In genomic region chr20:44217342-44218092, GRCh38 we compare ENCODE assay signal across 8 cellular contexts. TPM values are rescaled to one million over a fixed set of nuclear protein-coding genes. Genes with fewer than 3 reads are reported as not detected.
DNase-seq lines count a peak whose midpoint lies in the region; ATAC-seq and TF ChIP-seq lines count a peak whose summit lies in the region.

No MANE protein-coding gene starts in this region.

- H3K36me3 Mint-ChIP-seq in endodermal cell (ENCODE audit: low read depth), result no peaks in the 10 kb centered on the region
- H3K36me3 Mint-ChIP-seq in stimulated activated memory B cell treated with anti-CD40 and anti-IgM and Interleukin-4, amounts not matched to agents 10 μg/mL and 1 μg/mL and 100 μg/mL, for 72 hours, result peaks cover 29% of the 10 kb centered on the region

- peak; percentile 63 for ATAC-seq in stimulated activated memory B cell treated with anti-CD40 and anti-IgM and Interleukin-4, amounts not matched to agents 10 μg/mL and 1 μg/mL and 100 μg/mL, for 72 hours
- ATAC-seq in HG02870 (IDR thresholded peaks at IDR 0.05; ENCODE audit: unreplicated experiment), result no peak

- TF ChIP-seq CTCF in BJ (IDR thresholded peaks at IDR 0.05; ENCODE audit: insufficient read depth, low read depth, low read length) (peak; percentile 96), HEK293 (tag by site-specific recombination; IDR thresholded peaks at IDR 0.05) (peak; percentile 85), endodermal cell (conservative IDR thresholded peaks at IDR 0.05) (peak; percentile 98)

- H3K27me3 ChIP-seq in BJ (ENCODE audit: control insufficient read depth, insufficient read depth, low read length) (no peaks in the 10 kb centered on the region), endodermal cell (ENCODE audit: control insufficient read depth, insufficient read depth, low read length, poor library complexity, severe bottlenecking) (no peaks in the 10 kb centered on the region), mononuclear cell (ENCODE audit: insufficient read depth, low read length) (no peaks in the 10 kb centered on the region)

- 52 to 56% methylated on average over 5 to 10 of the region's 11 CpGs for WGBS in endodermal cell (ENCODE audit: insufficient coverage in 1 of 2, insufficient read length in 1 of 2), 2 experiments

- no peaks in the 10 kb centered on the region for H3K9me3 Mint-ChIP-seq in endodermal cell
- no peaks in the 10 kb centered on the region for H3K9me3 Mint-ChIP-seq in stimulated activated memory B cell treated with anti-CD40 and anti-IgM and Interleukin-4, amounts not matched to agents 10 μg/mL and 1 μg/mL and 100 μg/mL, for 72 hours

- H3K27me3 Mint-ChIP-seq in endodermal cell (ENCODE audit: insufficient read depth), result no peaks in the 10 kb centered on the region
- no peaks in the 10 kb centered on the region for H3K27me3 Mint-ChIP-seq in stimulated activated memory B cell treated with anti-CD40 and anti-IgM and Interleukin-4, amounts not matched to agents 10 μg/mL and 1 μg/mL and 100 μg/mL, for 72 hours

- H3K4me1 ChIP-seq in HEK293 (ENCODE audit: control insufficient read depth, insufficient read depth, low read length), result no peaks in the 10 kb centered on the region
- H3K4me1 ChIP-seq in endodermal cell (ENCODE audit: control insufficient read depth, insufficient read depth, low read length), result peaks cover 9% of the 10 kb centered on the region
- H3K4me1 ChIP-seq in mononuclear cell (ENCODE audit: insufficient read depth, low read length), result peaks cover 37% of the 10 kb centered on the region

- H3K4me1 Mint-ChIP-seq in endodermal cell, result peaks cover 18% of the 10 kb centered on the region
- peaks cover 44% of the 10 kb centered on the region for H3K4me1 Mint-ChIP-seq in stimulated activated memory B cell treated with anti-CD40 and anti-IgM and Interleukin-4, amounts not matched to agents 10 μg/mL and 1 μg/mL and 100 μg/mL, for 72 hours

- H3K36me3 ChIP-seq in BJ (ENCODE audit: control insufficient read depth, insufficient read depth, low read length), result no peaks in the 10 kb centered on the region
- H3K36me3 ChIP-seq in HEK293 (ENCODE audit: control insufficient read depth in 2 of 2, insufficient read depth in 1 of 2, low read length in 2 of 2), result no peaks in the 10 kb centered on the region
- H3K36me3 ChIP-seq in endodermal cell (ENCODE audit: control insufficient read depth, insufficient read depth, low read length), result no peaks in the 10 kb centered on the region

- H3K9ac ChIP-seq in endodermal cell (ENCODE audit: extremely low read depth, low read length, poor library complexity, severe bottlenecking), result no peak overlapping the region

- POLR2A ChIA-PET in BJ (lab: Charles Lee) (no interaction called here), HEK293 (lab: Yijun Ruan, JAX) (interaction anchor here (0.8 to 1.0 kb wide), 2 partner anchors 93 to 513 kb away, joined by 3 read pairs; partner anchors contain the start of gene FITM2)

- H3K9me3 ChIP-seq in HEK293 (ENCODE audit: control insufficient read depth, insufficient read depth, low read depth, low read length) (no peaks in the 10 kb centered on the region), endodermal cell (ENCODE audit: control insufficient read depth, low read length) (no peaks in the 10 kb centered on the region), mononuclear cell (ENCODE audit: low read depth, low read length) (no peaks in the 10 kb centered on the region)

- peak overlapping the region; percentile 49 for H3K27ac Mint-ChIP-seq in endodermal cell
- peak overlapping the region; percentile 46 for H3K27ac Mint-ChIP-seq in stimulated activated memory B cell treated with anti-CD40 and anti-IgM and Interleukin-4, amounts not matched to agents 10 μg/mL and 1 μg/mL and 100 μg/mL, for 72 hours

- CTCF ChIA-PET in BJ (lab: Yijun Ruan, JAX) (interaction anchor here (0.6 to 9.6 kb wide), 32 partner anchors 8 to 466 kb away, joined by 3 to 203 read pairs (median 4); partner anchors contain the start of genes FITM2 and JPH2), HEK293 (lab: Yijun Ruan, JAX) (interaction anchor here (0.5 to 8.4 kb wide), 53 partner anchors 9 to 1539 kb away, joined by 3 to 187 read pairs (median 5); partner anchors contain the start of genes FITM2 and GDAP1L1)

- H3K4me3 ChIP-seq in BJ (ENCODE audit: low read depth, low read length) (no peak overlapping the region), HEK293 (ENCODE audit: low read depth, low read length) (no peak overlapping the region), endodermal cell (ENCODE audit: low read length) (no peak overlapping the region), mononuclear cell (ENCODE audit: low read length) (peak overlapping the region; percentile 23)

- H3K27ac ChIP-seq in HEK293 (ENCODE audit: extremely low read depth, low read depth, low read length) (no peak overlapping the region), endodermal cell (ENCODE audit: low read depth, low read length) (no peak overlapping the region)

- DNase-seq in BJ (ENCODE audit: low read depth) (no peak), NCI-H82 (lab: John Stamatoyannopoulos, UW) (peak; percentile 91), endodermal cell (peak; percentile 93)
- DNase-seq in activated CD8-positive, alpha-beta memory T cell treated with anti-CD3 and anti-CD28 coated beads for 1 hour (ENCODE audit: extremely low read depth in 1 of 2, low read depth in 1 of 2), result peak; percentile 23 to 49

- no peak overlapping the region for H3K4me3 Mint-ChIP-seq in endodermal cell
- H3K4me3 Mint-ChIP-seq in stimulated activated memory B cell treated with anti-CD40 and anti-IgM and Interleukin-4, amounts not matched to agents 10 μg/mL and 1 μg/mL and 100 μg/mL, for 72 hours, result no peak overlapping the region

TF ChIP-seq in HEK293, 187 proteins besides CTCF, POLR2A, EP300 and RAD21 (continues in another document):
- peak; percentile 76 for TF ChIP-seq IKZF3 (tag by site-specific recombination; IDR thresholded peaks at IDR 0.05)
- TF ChIP-seq KLF7 (tag by site-specific recombination; IDR thresholded peaks at IDR 0.05; ENCODE audit: borderline replicate concordance), result no peak
- peak; percentile 51; the same call in 1 of the 2 replicates for TF ChIP-seq KLF16 (tag by site-specific recombination; IDR thresholded peaks at IDR 0.05)
- peak; percentile 94 for TF ChIP-seq ZNF654 (tag by site-specific recombination; IDR thresholded peaks at IDR 0.05; ENCODE audit: low read depth)
- TF ChIP-seq ZNF24 (tag by site-specific recombination; IDR thresholded peaks at IDR 0.05), result peak; percentile 21; the same call in 1 of the 2 replicates
- no peak for TF ChIP-seq ZSCAN4 (tag by site-specific recombination; IDR thresholded peaks at IDR 0.05)
- no peak for TF ChIP-seq ZNF48 (tag by site-specific recombination; IDR thresholded peaks at IDR 0.05)
- no peak for TF ChIP-seq PRDM4 (tag by site-specific recombination; IDR thresholded peaks at IDR 0.05)
- TF ChIP-seq ZNF692 (tag by site-specific recombination; IDR thresholded peaks at IDR 0.05), result no peak

RNA-seq across cellular contexts. Expression of gene OSER1, which starts 6.9 kb away (rescaled TPM):
- 50.2 and 55.5 TPM in 2 replicates for polyA plus RNA-seq in BJ (2011; rRNA removed)
- polyA minus RNA-seq in BJ (2011; rRNA and poly(A)+ RNA removed), result 19.8 and 31.8 TPM in 2 replicates
- 10 to 100 TPM; 34.2 to 38.7 TPM for total RNA-seq in endodermal cell
- polyA plus RNA-seq in endodermal cell (2013, experiment 1 of 2), result 41.1 TPM
- 40.1 TPM for polyA plus RNA-seq in endodermal cell (2013, experiment 2 of 2)
- total RNA-seq in mononuclear cell, result 109 TPM

RNA-seq across cellular contexts. Expression of gene GDAP1L1, which starts 29.6 kb away (rescaled TPM):
- not detected in 2 replicates for polyA plus RNA-seq in BJ (2011; rRNA removed)
- polyA minus RNA-seq in BJ (2011; rRNA and poly(A)+ RNA removed), result not detected in 2 replicates
- total RNA-seq in endodermal cell, result 1 to 10 TPM in 1 of 2 donors, not detected in 1; 1.9 TPM
- polyA plus RNA-seq in endodermal cell (2013, experiment 1 of 2), result 14.1 TPM
- polyA plus RNA-seq in endodermal cell (2013, experiment 2 of 2), result 13.1 TPM
- not detected for total RNA-seq in mononuclear cell

RNA-seq across cellular contexts. Expression of gene JPH2, which starts 30.5 kb away (rescaled TPM):
- polyA plus RNA-seq in BJ (2011; rRNA removed), result 9.5 and 14.7 TPM in 2 replicates
- polyA minus RNA-seq in BJ (2011; rRNA and poly(A)+ RNA removed), result 12.7 and 13.1 TPM in 2 replicates
- 1 to 10 TPM in 1 of 2 donors, under 1 TPM in 1; 0.86 to 1.0 TPM for total RNA-seq in endodermal cell
- 2.0 TPM for polyA plus RNA-seq in endodermal cell (2013, experiment 1 of 2)
- polyA plus RNA-seq in endodermal cell (2013, experiment 2 of 2), result 2.2 TPM
- not detected for total RNA-seq in mononuclear cell
